ENCODE assay signal across 25 cellular contexts in genomic region chr18:55579888-55580287, GRCh38. TPM values are rescaled to one million over a fixed set of nuclear protein-coding genes. Genes with fewer than 3 reads are reported as not detected.
DNase-seq lines count a peak whose midpoint lies in the region; ATAC-seq, FAIRE-seq and TF ChIP-seq lines count a peak whose summit lies in the region.
"Had no signal": no experiment of that assay in that cellular context is flagged by ENCODE, and none has a peak within 500 bp of the region (broad histone marks: within the 10 kb centered on the region; RNA-seq: fewer than 3 reads in every experiment).

No MANE protein-coding gene starts in this region.

- H3K4me1 ChIP-seq in left ventricle myocardium inferior = peaks cover 57% of the 10 kb centered on the region
- peaks cover 64% of the 10 kb centered on the region for H3K4me1 ChIP-seq in vagina
- H3K4me1 ChIP-seq: SJCRH30 had no signal

- intact Hi-C loops in left ventricle myocardium inferior (cut with micrococcal nuclease) (loop anchor here (5.0 to 10.0 kb wide), 2 partner anchors 65 to 158 kb away; no protein-coding TSS in a partner anchor), left ventricle myocardium superior (cut with micrococcal nuclease) (loop anchor here (10.0 kb wide), 1 partner anchor 255 kb away; no protein-coding TSS in a partner anchor), vagina (cut with DNase I) (loop anchor here (10.0 kb wide), 1 partner anchor 335 kb away; no protein-coding TSS in a partner anchor)

- TF ChIP-seq CTCF in left ventricle myocardium inferior (IDR thresholded peaks at IDR 0.05; ENCODE audit: borderline replicate concordance) (no peak), brain (conservative IDR thresholded peaks at IDR 0.05) (no peak), vagina (IDR thresholded peaks at IDR 0.05) (no peak)

- H3K4me1 Mint-ChIP-seq in brain = peaks cover 93% of the 10 kb centered on the region
- H3K4me1 Mint-ChIP-seq in activated naive CD8-positive, alpha-beta T cell treated with anti-CD3 and anti-CD28 coated beads, Interleukin-2, amount 50 U/mL, for 24 hours = no peaks in the 10 kb centered on the region
- no peaks in the 10 kb centered on the region for H3K4me1 Mint-ChIP-seq in natural killer cell treated with Interleukin-12 subunit alpha and Interleukin-12 subunit beta and Interleukin-15 and Interleukin-18, amount 100 ng/mL, for 72 hours (ENCODE audit: low read depth in 2 of 2)

- H3K36me3 ChIP-seq in left ventricle myocardium inferior (no peaks in the 10 kb centered on the region), vagina (no peaks in the 10 kb centered on the region)
- H3K36me3 ChIP-seq: esophagus muscularis mucosa, left lung, SJCRH30 had no signal

- peaks cover 25% of the 10 kb centered on the region for H3K36me3 Mint-ChIP-seq in brain
- H3K36me3 Mint-ChIP-seq in activated naive CD8-positive, alpha-beta T cell treated with anti-CD3 and anti-CD28 coated beads, Interleukin-2, amount 50 U/mL, for 24 hours (ENCODE audit: low read depth) = no peaks in the 10 kb centered on the region
- no peaks in the 10 kb centered on the region for H3K36me3 Mint-ChIP-seq in natural killer cell treated with Interleukin-12 subunit alpha and Interleukin-12 subunit beta and Interleukin-15 and Interleukin-18, amount 100 ng/mL, for 72 hours

- peak overlapping the region in 4 of 5 experiments; percentile 37 to 99 (median 53) for H3K27ac Mint-ChIP-seq in brain
- H3K27ac Mint-ChIP-seq in activated naive CD8-positive, alpha-beta T cell treated with anti-CD3 and anti-CD28 coated beads, Interleukin-2, amount 50 U/mL, for 24 hours = no peak overlapping the region
- no peak overlapping the region for H3K27ac Mint-ChIP-seq in natural killer cell treated with Interleukin-12 subunit alpha and Interleukin-12 subunit beta and Interleukin-15 and Interleukin-18, amount 100 ng/mL, for 72 hours
- H3K27ac Mint-ChIP-seq: activated CD4-positive, alpha-beta T cell treated with anti-CD3 and anti-CD28 coated beads, Interleukin-2, amount 10 ng/mL, durations not matched to agents 7 days and 5 days had no signal

- no peak for ATAC-seq in left ventricle myocardium superior
- ATAC-seq in activated naive CD8-positive, alpha-beta T cell treated with anti-CD3 and anti-CD28 coated beads, Interleukin-2, amount 50 U/mL, for 24 hours = no peak
- no peak for ATAC-seq in natural killer cell treated with Interleukin-12 subunit alpha and Interleukin-12 subunit beta and Interleukin-15 and Interleukin-18, amount 100 ng/mL, for 72 hours
- ATAC-seq: left lung, PC-3 had no signal

- H3K4me3 Mint-ChIP-seq in brain = peak overlapping the region; percentile 39 to 94 (median 81)
- H3K4me3 Mint-ChIP-seq in activated naive CD8-positive, alpha-beta T cell treated with anti-CD3 and anti-CD28 coated beads, Interleukin-2, amount 50 U/mL, for 24 hours = no peak overlapping the region
- no peak overlapping the region for H3K4me3 Mint-ChIP-seq in natural killer cell treated with Interleukin-12 subunit alpha and Interleukin-12 subunit beta and Interleukin-15 and Interleukin-18, amount 100 ng/mL, for 72 hours
- H3K4me3 Mint-ChIP-seq: activated CD4-positive, alpha-beta T cell treated with anti-CD3 and anti-CD28 coated beads, Interleukin-2, amount 10 ng/mL, durations not matched to agents 7 days and 5 days had no signal

- TF ChIP-seq POLR2A in vagina (IDR thresholded peaks at IDR 0.05) = no peak

- H3K9me3 ChIP-seq in left ventricle myocardium inferior (replicated peaks) (no peaks in the 10 kb centered on the region), vagina (no peaks in the 10 kb centered on the region)
- H3K9me3 ChIP-seq: esophagus muscularis mucosa, left lung, SJCRH30 had no signal

- H3K9me3 Mint-ChIP-seq in brain = no peaks in the 10 kb centered on the region
- no peaks in the 10 kb centered on the region for H3K9me3 Mint-ChIP-seq in activated naive CD8-positive, alpha-beta T cell treated with anti-CD3 and anti-CD28 coated beads, Interleukin-2, amount 50 U/mL, for 24 hours
- H3K9me3 Mint-ChIP-seq in natural killer cell treated with Interleukin-12 subunit alpha and Interleukin-12 subunit beta and Interleukin-15 and Interleukin-18, amount 100 ng/mL, for 72 hours = no peaks in the 10 kb centered on the region
- H3K9me3 Mint-ChIP-seq: activated CD4-positive, alpha-beta T cell treated with anti-CD3 and anti-CD28 coated beads, Interleukin-2, amount 10 ng/mL, durations not matched to agents 7 days and 5 days had no signal

- no peak for DNase-seq in left ventricle myocardium inferior
- no peak for DNase-seq in left ventricle myocardium superior
- peak; percentile 37 for DNase-seq in inferior parietal cortex (ENCODE audit: extremely low spot score)
- no peak for DNase-seq in vagina (ENCODE audit: extremely low spot score in 2 of 2)
- no peak for DNase-seq in activated naive CD8-positive, alpha-beta T cell treated with anti-CD3 and anti-CD28 coated beads, Interleukin-2, amount 50 U/mL, for 24 hours
- no peak for DNase-seq in natural killer cell treated with Interleukin-12 subunit alpha and Interleukin-12 subunit beta and Interleukin-15 and Interleukin-18, amount 100 ng/mL, for 72 hours (ENCODE audit: low spot score)
- DNase-seq in HTR-8/SVneo (ENCODE audit: insufficient read length, low spot score) = no peak
- DNase-seq: 8988T; activated CD4-positive, alpha-beta T cell treated with anti-CD3 and anti-CD28 coated beads, Interleukin-2, amount 10 ng/mL, durations not matched to agents 7 days and 5 days; activated CD8-positive, alpha-beta memory T cell treated with anti-CD3 and anti-CD28 coated beads, Interleukin-2, amount 50 U/mL, for 4 hours; activated gamma-delta T cell; amygdala; central memory CD4-positive, alpha-beta T cell; left lung; MV-4-11; NCI-H1694; NCI-H2171 treated with DMSO at 0.1 percent for 48 hours; NCI-H526 treated with DMSO at 0.1 percent for 48 hours; PC-3; SJCRH30; stimulated activated CD4-positive, alpha-beta T cell treated with anti-CD3 and anti-CD28 coated beads, Interleukin-12 subunit alpha, Interleukin-12 subunit beta, amount 100 ng/mL, for 4 hours; T-helper 2 cell had no signal

- H3K4me3 ChIP-seq in left ventricle myocardium inferior (no peak overlapping the region), vagina (no peak overlapping the region)
- H3K4me3 ChIP-seq: esophagus muscularis mucosa, left lung, SJCRH30 had no signal

- no peak for FAIRE-seq in HTR-8/SVneo (lab: Jason Lieb, UNC)
- FAIRE-seq: G401.6 had no signal

- no peaks in the 10 kb centered on the region for H3K27me3 Mint-ChIP-seq in brain
- H3K27me3 Mint-ChIP-seq in activated naive CD8-positive, alpha-beta T cell treated with anti-CD3 and anti-CD28 coated beads, Interleukin-2, amount 50 U/mL, for 24 hours = peaks cover 7% of the 10 kb centered on the region
- H3K27me3 Mint-ChIP-seq in natural killer cell treated with Interleukin-12 subunit alpha and Interleukin-12 subunit beta and Interleukin-15 and Interleukin-18, amount 100 ng/mL, for 72 hours = peaks cover 0 to 3% of the 10 kb centered on the region in 2 donors

- H3K27me3 ChIP-seq in left ventricle myocardium inferior (ENCODE audit: low read depth) (no peaks in the 10 kb centered on the region), vagina (no peaks in the 10 kb centered on the region)
- H3K27me3 ChIP-seq: esophagus muscularis mucosa, left lung, SJCRH30 had no signal

- peak overlapping the region; percentile 40 for H3K27ac ChIP-seq in left ventricle myocardium inferior (replicated peaks)
- H3K27ac ChIP-seq in vagina = peak overlapping the region; percentile 43
- H3K27ac ChIP-seq: esophagus muscularis mucosa, left lung, SJCRH30 had no signal

RNA-seq across cellular contexts. Expression of gene TCF4, which starts 8.1 kb away (rescaled TPM):
- total RNA-seq in left ventricle myocardium inferior = 58.9 TPM
- 62.8 TPM for total RNA-seq in left ventricle myocardium superior
- polyA plus RNA-seq in brain (ENCODE audit: insufficient read depth, low read depth, low replicate concordance) = 29.3 TPM
- total RNA-seq in vagina = 105 TPM
- total RNA-seq in natural killer cell treated with Interleukin-12 subunit alpha and Interleukin-12 subunit beta and Interleukin-15 and Interleukin-18, amount 100 ng/mL, for 72 hours = 10 to 100 TPM in 1 of 2 donors, 1 to 10 TPM in 1; 6.1 to 10.3 TPM

Comparison
In these comparisons a context has a peak if more than half of its experiments do, and no peak if none do; other contexts are left out.
1. H3K27ac Mint-ChIP-seq: peak in brain (4 of 5); none in activated naive CD8-positive, alpha-beta T cell treated with anti-CD3 and anti-CD28 coated beads, Interleukin-2, amount 50 U/mL, for 24 hours (single experiment) and natural killer cell treated with Interleukin-12 subunit alpha and Interleukin-12 subunit beta and Interleukin-15 and Interleukin-18, amount 100 ng/mL, for 72 hours (0 of 2).
2. H3K4me3 Mint-ChIP-seq: peak in brain (5 of 5); none in activated naive CD8-positive, alpha-beta T cell treated with anti-CD3 and anti-CD28 coated beads, Interleukin-2, amount 50 U/mL, for 24 hours (single experiment) and natural killer cell treated with Interleukin-12 subunit alpha and Interleukin-12 subunit beta and Interleukin-15 and Interleukin-18, amount 100 ng/mL, for 72 hours (single experiment).